Comparison of ENCODE assay signal across 7 cellular contexts in genomic region chr11:61129608-61130523, GRCh38. TPM values are rescaled to one million over a fixed set of nuclear protein-coding genes. Genes with fewer than 3 reads are reported as not detected.
DNase-seq lines count a peak whose midpoint lies in the region; ATAC-seq, FAIRE-seq and TF ChIP-seq lines count a peak whose summit lies in the region.

No MANE protein-coding gene starts in this region.

- peak overlapping the region; percentile 84 for H3K27ac ChIP-seq in VCaP
- no peak overlapping the region for H3K27ac ChIP-seq in HepG2 (ENCODE audit: extremely low read length, insufficient read depth, low read length)

- H3K36me3 ChIP-seq in HepG2 (replicated peaks in 1 of 2; ENCODE audit: control insufficient read depth in 1 of 2, insufficient read depth in 2 of 2, low read length in 2 of 2), result peaks cover 3 to 12% of the 10 kb centered on the region in 2 experiments; a peak in 2 of 5 replicates

- TF ChIP-seq POLR2A in HepG2 (IDR thresholded peaks at IDR 0.05; ENCODE audit: insufficient read depth in 1 of 2, low read depth in 2 of 2, low read length in 2 of 2), result no peak

- peaks cover 1 to 13% of the 10 kb centered on the region in 2 experiments; a peak in 4 of 5 replicates for H3K27me3 ChIP-seq in HepG2 (ENCODE audit: control insufficient read depth in 1 of 2, insufficient read depth in 2 of 2, low read length in 2 of 2)

- FAIRE-seq in HepG2 (lab: Jason Lieb, UNC), result peak; percentile 84

- in situ Hi-C loops in HepG2 (cut with HindIII; ENCODE audit: extremely low pct_ligation_motif_present, low pct_unique_long_range_greater_than_20kb), result no loop called here

- TF ChIP-seq RAD21 in HepG2 (CRISPR knock-in tag; IDR thresholded peaks at IDR 0.05), result peak; percentile 99

- CTCF ChIA-PET in HepG2 (lab: Yijun Ruan, JAX; ENCODE audit: low intra/inter-chr PET ratio, low total read pairs), result interaction anchor here (0.8 to 3.5 kb wide), 5 partner anchors 28 to 160 kb away, joined by 3 to 49 read pairs (median 8); no protein-coding TSS in a partner anchor

- no peak; a peak in 1 of 4 replicates for TF ChIP-seq EP300 in HepG2 (IDR thresholded peaks at IDR 0.05; ENCODE audit: low read depth in 2 of 2, low read length in 2 of 2)
- peak; percentile 19; the same call in 1 of the 2 replicates for TF ChIP-seq EP300 in HepG2 (CRISPR knock-in tag; IDR thresholded peaks at IDR 0.05; ENCODE audit: borderline replicate concordance)

- BruUV-seq in HepG2 (replicated peaks; lab: Mats Ljungman, UMichigan), result no TSS peak

- peak; percentile 99 for TF ChIP-seq CTCF in VCaP (conservative IDR thresholded peaks at IDR 0.05)
- peak; percentile 100 for TF ChIP-seq CTCF in HepG2 (CRISPR knock-in tag; IDR thresholded peaks at IDR 0.05)

- H3K4me2 ChIP-seq in HepG2 (ENCODE audit: low read depth, low read length), result peak overlapping the region; percentile 28

- ATAC-seq in GM18868 (IDR thresholded peaks at IDR 0.05; ENCODE audit: unreplicated experiment) (peak; percentile 93), HG03135 (IDR thresholded peaks at IDR 0.05; ENCODE audit: unreplicated experiment) (peak; percentile 91), HepG2 (peak; percentile 90)

- no peak overlapping the region; a peak in 1 of 6 replicates for H3K4me3 ChIP-seq in HepG2 (replicated peaks in 1 of 3; ENCODE audit: insufficient read depth in 1 of 3, low read depth in 2 of 3, low read length in 3 of 3)

- H3K4me1 ChIP-seq in HepG2 (ENCODE audit: insufficient read depth, low read length), result peaks cover 6% of the 10 kb centered on the region

- intact Hi-C loops in HepG2 (cut with micrococcal nuclease; ENCODE audit: unreplicated experiment), result loop anchor here (1.0 kb wide), 2 partner anchors 43 to 57 kb away; no protein-coding TSS in a partner anchor

- no peaks in the 10 kb centered on the region for H4K20me1 ChIP-seq in HepG2 (ENCODE audit: insufficient read depth, low read length)

- POLR2A ChIA-PET in HepG2 (lab: Yijun Ruan, JAX), result no interaction called here

- H2AFZ ChIP-seq in HepG2 (ENCODE audit: low read length), result no peak overlapping the region

- H3K9ac ChIP-seq in HepG2 (ENCODE audit: insufficient read depth, low read depth, low read length), result no peak overlapping the region

- H3K79me2 ChIP-seq in HepG2 (ENCODE audit: insufficient read depth, low read length), result no peaks in the 10 kb centered on the region

- DNase-seq in cerebellar cortex (ENCODE audit: low spot score) (peak; percentile 94), HepG2 (ENCODE audit: low spot score) (peak; percentile 82), DMS153 (lab: John Stamatoyannopoulos, UW) (no peak)
- peak; percentile 84 to 89 for DNase-seq in stimulated activated CD4-positive, alpha-beta T cell treated with anti-CD3 and anti-CD28 coated beads, Interleukin-4, amount 100 ng/mL, for 4 hours

- WGBS in HepG2 (ENCODE audit: low lambda C conversion rate), result 52% methylated on average over 21 of the region's 35 CpGs

- H3K9me3 ChIP-seq in HepG2 (ENCODE audit: low read length), result no peaks in the 10 kb centered on the region

TF ChIP-seq in HepG2, 621 proteins besides CTCF, POLR2A, EP300 and RAD21 (continues in another document):
- TF ChIP-seq SOX5 (CRISPR knock-in tag; IDR thresholded peaks at IDR 0.05; ENCODE audit: borderline replicate concordance) (peak; percentile 53; the same call in 1 of the 2 replicates), SIN3B (IDR thresholded peaks at IDR 0.05; ENCODE audit: low read length) (no peak), GLMP (CRISPR knock-in tag; IDR thresholded peaks at IDR 0.05; ENCODE audit: borderline replicate concordance) (no peak), ZBTB20 (CRISPR knock-in tag; IDR thresholded peaks at IDR 0.05; ENCODE audit: borderline replicate concordance, low read depth) (no peak; the same call in 1 of the 2 replicates), IRX3 (CRISPR knock-in tag; IDR thresholded peaks at IDR 0.05; ENCODE audit: borderline replicate concordance, low read depth) (no peak), ZNF12 (CRISPR knock-in tag; IDR thresholded peaks at IDR 0.05) (0 out of 2 replicates have a peak, but pooled peaks have one; percentile 14), U2AF2 (IDR thresholded peaks at IDR 0.05; ENCODE audit: low read depth, low read length) (no peak), POLR2AphosphoS5 (IDR thresholded peaks at IDR 0.05; ENCODE audit: low read depth, low read length) (no peak), ZNF558 (CRISPR knock-in tag; IDR thresholded peaks at IDR 0.05; ENCODE audit: borderline replicate concordance) (peak; percentile 69; the same call in 1 of the 2 replicates), TSC22D2 (CRISPR knock-in tag; IDR thresholded peaks at IDR 0.05; ENCODE audit: borderline replicate concordance) (0 out of 2 replicates have a peak, but pooled peaks have one; percentile 75), ZZZ3 (CRISPR knock-in tag; IDR thresholded peaks at IDR 0.05; ENCODE audit: borderline replicate concordance) (peak; percentile 46; the same call in 1 of the 2 replicates), RARA (CRISPR knock-in tag; IDR thresholded peaks at IDR 0.05) (peak; percentile 47; the same call in 1 of the 2 replicates)

RNA-seq across cellular contexts. Expression of gene CD5, which starts 27.6 kb away (rescaled TPM):
- not detected in 2 replicates for total RNA-seq in HepG2 (2016; rRNA removed; fragmentation: Illumina TruSeq; extraction: Trizol)
- not detected in 2 replicates for total RNA-seq in HepG2 (2016; cell fraction: cytosol; rRNA removed; fragmentation: Illumina TruSeq; extraction: Trizol; ENCODE audit: low read depth)
- not detected in 2 replicates for total RNA-seq in HepG2 (2016; cell fraction: insoluble cytoplasmic fraction; rRNA removed; fragmentation: Illumina TruSeq; extraction: Trizol)
- total RNA-seq in HepG2 (2016; cell fraction: membrane; rRNA removed; fragmentation: Illumina TruSeq; extraction: Trizol), result not detected in 2 replicates
- total RNA-seq in HepG2 (2016; cell fraction: nucleus; rRNA removed; fragmentation: Illumina TruSeq; extraction: Trizol), result not detected in 2 replicates
- not detected in 2 replicates for polyA plus RNA-seq in HepG2 (2011; rRNA removed)
- polyA plus RNA-seq in HepG2 (2011; cell fraction: cytosol; rRNA removed), result not detected in 2 replicates
- polyA plus RNA-seq in HepG2 (2011; cell fraction: nucleus; rRNA removed), result not detected in 2 replicates
- not detected in 2 replicates for polyA plus RNA-seq in HepG2 (2012)
- not detected in 2 replicates for polyA plus RNA-seq in HepG2 (2016; cell fraction: cytosol; fragmentation: Illumina TruSeq; extraction: Trizol; ENCODE audit: low read depth)
- polyA plus RNA-seq in HepG2 (2016; cell fraction: insoluble cytoplasmic fraction; fragmentation: Illumina TruSeq; extraction: Trizol; ENCODE audit: low read depth), result not detected in 2 replicates
- not detected in 2 replicates for polyA plus RNA-seq in HepG2 (2016; cell fraction: membrane; fragmentation: Illumina TruSeq; extraction: Trizol; ENCODE audit: low read depth)
- polyA plus RNA-seq in HepG2 (2016; cell fraction: nucleus; fragmentation: Illumina TruSeq; extraction: Trizol; ENCODE audit: insufficient read depth, low read depth), result not detected in 2 replicates
- polyA minus RNA-seq in HepG2 (2011; rRNA and poly(A)+ RNA removed; ENCODE audit: low replicate concordance), result not detected in 2 replicates
- polyA minus RNA-seq in HepG2 (2011; cell fraction: cytosol; rRNA and poly(A)+ RNA removed), result not detected in 2 replicates
- not detected in 2 replicates for polyA minus RNA-seq in HepG2 (2011; cell fraction: nucleus; rRNA and poly(A)+ RNA removed)

RNA-seq across cellular contexts. Expression of gene VPS37C, which starts 31.4 kb away (rescaled TPM):
- 8.0 and 8.8 TPM in 2 replicates for total RNA-seq in HepG2 (2016; rRNA removed; fragmentation: Illumina TruSeq; extraction: Trizol)
- 5.5 and 8.1 TPM in 2 replicates for total RNA-seq in HepG2 (2016; cell fraction: cytosol; rRNA removed; fragmentation: Illumina TruSeq; extraction: Trizol; ENCODE audit: low read depth)
- total RNA-seq in HepG2 (2016; cell fraction: insoluble cytoplasmic fraction; rRNA removed; fragmentation: Illumina TruSeq; extraction: Trizol), result 6.1 and 10.4 TPM in 2 replicates
- total RNA-seq in HepG2 (2016; cell fraction: membrane; rRNA removed; fragmentation: Illumina TruSeq; extraction: Trizol), result 9.9 and 11.8 TPM in 2 replicates
- 6.8 and 8.7 TPM in 2 replicates for total RNA-seq in HepG2 (2016; cell fraction: nucleus; rRNA removed; fragmentation: Illumina TruSeq; extraction: Trizol)
- 7.5 and 8.8 TPM in 2 replicates for polyA plus RNA-seq in HepG2 (2011; rRNA removed)
- 7.1 and 8.8 TPM in 2 replicates for polyA plus RNA-seq in HepG2 (2011; cell fraction: cytosol; rRNA removed)
- 17.8 and 18.7 TPM in 2 replicates for polyA plus RNA-seq in HepG2 (2011; cell fraction: nucleus; rRNA removed)
- 9.1 and 10.1 TPM in 2 replicates for polyA plus RNA-seq in HepG2 (2012)
- 3.4 and 4.2 TPM in 2 replicates for polyA plus RNA-seq in HepG2 (2016; cell fraction: cytosol; fragmentation: Illumina TruSeq; extraction: Trizol; ENCODE audit: low read depth)
- polyA plus RNA-seq in HepG2 (2016; cell fraction: insoluble cytoplasmic fraction; fragmentation: Illumina TruSeq; extraction: Trizol; ENCODE audit: low read depth), result 8.1 and 12.2 TPM in 2 replicates
- polyA plus RNA-seq in HepG2 (2016; cell fraction: membrane; fragmentation: Illumina TruSeq; extraction: Trizol; ENCODE audit: low read depth), result 8.7 and 10.6 TPM in 2 replicates
- 14.6 and 15.9 TPM in 2 replicates for polyA plus RNA-seq in HepG2 (2016; cell fraction: nucleus; fragmentation: Illumina TruSeq; extraction: Trizol; ENCODE audit: insufficient read depth, low read depth)
- polyA minus RNA-seq in HepG2 (2011; rRNA and poly(A)+ RNA removed; ENCODE audit: low replicate concordance), result 9.3 and 11.0 TPM in 2 replicates
- polyA minus RNA-seq in HepG2 (2011; cell fraction: cytosol; rRNA and poly(A)+ RNA removed), result 2.6 and 4.1 TPM in 2 replicates
- polyA minus RNA-seq in HepG2 (2011; cell fraction: nucleus; rRNA and poly(A)+ RNA removed), result 7.6 and 10.3 TPM in 2 replicates
